In genomic region chr12:117129391-117129790, GRCh38 we compare ENCODE assay signal across 23 cellular contexts. TPM values are rescaled to one million over a fixed set of nuclear protein-coding genes. Genes with fewer than 3 reads are reported as not detected.
"Had no signal": no experiment of that assay in that cellular context is flagged by ENCODE, and none has a peak within 500 bp of the region (broad histone marks: within the 10 kb centered on the region; RNA-seq: fewer than 3 reads in every experiment).

No MANE protein-coding gene starts in this region.

- H3K4me1 ChIP-seq: gastrocnemius medialis, psoas muscle, transverse colon had no signal

- H3K4me3 ChIP-seq: gastrocnemius medialis, heart right ventricle, psoas muscle, right lobe of liver, spleen, stomach, thoracic aorta, transverse colon had no signal

- H3K9me3 Mint-ChIP-seq: effector memory CD8-positive, alpha-beta T cell had no signal

- FAIRE-seq: colon, islet of Langerhans had no signal

- H3K27me3 ChIP-seq: gastrocnemius medialis, heart right ventricle, neutrophil, right lobe of liver, spleen, stomach, transverse colon had no signal

- DNase-seq: effector memory CD8-positive, alpha-beta T cell; gastrocnemius medialis; heart right ventricle; hypothalamus; naive thymus-derived CD4-positive, alpha-beta T cell; nephron progenitor cell; psoas muscle; retina; right lobe of liver; spleen; stimulated activated CD4-positive, alpha-beta T cell treated with anti-CD3 and anti-CD28 coated beads, Interleukin-15, amount 100 ng/mL, for 24 hours; stimulated activated CD4-positive, alpha-beta T cell treated with anti-CD3 and anti-CD28 coated beads, Interleukin-1b, Interleukin-23, amount 100 ng/mL, for 48 hours; stimulated activated CD4-positive, alpha-beta T cell treated with anti-CD3 and anti-CD28 coated beads, Interleukin-4, amount 100 ng/mL, for 24 hours; transverse colon had no signal

- H3K36me3 ChIP-seq: gastrocnemius medialis, heart right ventricle, neutrophil, right lobe of liver, spleen, stomach, thoracic aorta, transverse colon had no signal

- ATAC-seq: effector memory CD8-positive, alpha-beta T cell; gastrocnemius medialis; naive thymus-derived CD4-positive, alpha-beta T cell; psoas muscle; stimulated activated memory B cell treated with anti-CD40 and anti-IgM and Interleukin-4, amounts not matched to agents 10 μg/mL and 1 μg/mL and 100 μg/mL, for 72 hours had no signal

- H3K27ac ChIP-seq: gastrocnemius medialis, heart right ventricle, neutrophil, psoas muscle, right lobe of liver, spleen, stomach, thoracic aorta, transverse colon had no signal

- H3K27ac Mint-ChIP-seq: dendritic cell treated with granulocyte-macrophage colony-stimulating factor and Interleukin-4, amounts not matched to agents 40 ng/mL and 50 ng/mL, for 4 days; effector memory CD8-positive, alpha-beta T cell; naive thymus-derived CD4-positive, alpha-beta T cell; nephron progenitor cell; stimulated activated memory B cell treated with anti-CD40 and anti-IgM and Interleukin-4, amounts not matched to agents 10 μg/mL and 1 μg/mL and 100 μg/mL, for 72 hours had no signal

- H3K27me3 Mint-ChIP-seq: dendritic cell treated with granulocyte-macrophage colony-stimulating factor and Interleukin-4, amounts not matched to agents 40 ng/mL and 50 ng/mL, for 4 days; effector memory CD8-positive, alpha-beta T cell; naive thymus-derived CD4-positive, alpha-beta T cell; stimulated activated memory B cell treated with anti-CD40 and anti-IgM and Interleukin-4, amounts not matched to agents 10 μg/mL and 1 μg/mL and 100 μg/mL, for 72 hours had no signal

- H3K4me3 Mint-ChIP-seq: dendritic cell treated with granulocyte-macrophage colony-stimulating factor and Interleukin-4, amounts not matched to agents 40 ng/mL and 50 ng/mL, for 4 days; effector memory CD8-positive, alpha-beta T cell; naive thymus-derived CD4-positive, alpha-beta T cell; nephron progenitor cell; stimulated activated memory B cell treated with anti-CD40 and anti-IgM and Interleukin-4, amounts not matched to agents 10 μg/mL and 1 μg/mL and 100 μg/mL, for 72 hours had no signal

- H3K9me3 ChIP-seq: gastrocnemius medialis, neutrophil, psoas muscle, right lobe of liver, spleen, stomach, thoracic aorta, transverse colon had no signal

RNA-seq across cellular contexts. Expression of gene TESC, which starts 30.2 kb away (rescaled TPM):
- total RNA-seq: osteoblast had no signal
- polyA plus RNA-seq: mammary epithelial cell had no signal
